ENCODE assay signal across 8 cellular contexts in the genomic region with DNA sequence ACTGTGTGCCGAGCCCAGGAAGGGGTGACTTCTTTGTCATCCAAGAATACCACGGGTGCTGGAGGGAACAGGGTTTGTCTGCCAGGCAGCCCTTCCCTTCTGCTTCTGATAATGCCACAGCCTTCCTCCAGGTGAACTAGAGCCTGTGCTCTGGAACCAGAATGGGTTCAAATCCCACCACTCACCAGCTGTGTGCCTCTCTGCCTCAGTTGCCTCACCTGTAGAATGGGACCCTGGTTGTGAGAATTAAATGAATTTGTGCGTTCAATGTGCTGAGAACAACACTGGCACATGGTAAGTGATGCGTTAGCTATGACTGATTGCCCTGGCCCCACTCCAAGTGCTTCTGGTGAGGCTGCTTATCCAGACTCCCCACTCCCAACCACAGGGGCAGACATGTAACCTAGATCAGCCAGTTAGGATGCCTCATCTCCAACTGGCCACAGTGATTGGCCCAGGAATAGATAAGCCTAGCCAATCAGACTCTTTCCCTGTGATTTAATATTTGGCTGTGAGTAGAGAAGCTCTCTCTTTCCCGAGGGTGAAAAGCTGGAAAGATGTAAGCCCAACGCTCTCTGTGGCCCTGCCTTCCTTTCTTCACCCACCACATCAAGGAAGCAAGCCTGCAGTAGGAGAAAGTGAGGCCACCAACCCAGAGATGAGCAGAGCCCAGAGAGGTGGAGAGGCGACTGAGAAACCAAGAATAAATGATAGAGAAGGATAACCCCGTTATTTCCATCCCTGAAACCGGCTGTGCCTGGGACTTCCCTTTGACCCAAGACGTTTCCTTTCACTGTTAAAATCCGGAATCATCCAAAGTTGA. TPM values are rescaled to one million over a fixed set of nuclear protein-coding genes. Genes with fewer than 3 reads are reported as not detected.
A peak's percentile ranks its signal among the peaks of the same experiment; 100 is the strongest.
DNase-seq lines count a peak whose midpoint lies in the region; ATAC-seq, FAIRE-seq and TF ChIP-seq lines count a peak whose summit lies in the region.

No MANE protein-coding gene starts in this region.

- H3K4me1 ChIP-seq in PC-3 (ENCODE audit: insufficient read depth, low read length): peaks cover 7% of the 10 kb centered on the region; the same call in 1 of the 2 replicates

- H3K9ac ChIP-seq in PC-3 (ENCODE audit: low read length): no peak overlapping the region

- FAIRE-seq in GM19239 (lab: Jason Lieb, UNC): peak; percentile 39

- DNase-seq in AG08396 (ENCODE audit: low spot score) (peak; percentile 68), GM19239 (ENCODE audit: insufficient read length, low spot score) (no peak), PC-3 (peak; percentile 85), fibroblast of mammary gland (ENCODE audit: low read depth) (peak; percentile 90), GM20000 (ENCODE audit: low spot score) (no peak), GM13977 (ENCODE audit: low spot score) (no peak)

- 0 out of 2 replicates have a peak, but pooled peaks cover 4% of the 10 kb centered on the region for H3K27me3 ChIP-seq in PC-3 (ENCODE audit: low read length)

- ATAC-seq in PC-3: peak; percentile 45
- ATAC-seq in GM18867 (IDR thresholded peaks at IDR 0.05; ENCODE audit: unreplicated experiment): no peak
- ATAC-seq in HG03095 (IDR thresholded peaks at IDR 0.05; ENCODE audit: unreplicated experiment): no peak

- no peaks in the 10 kb centered on the region for H3K9me2 ChIP-seq in PC-3 (replicated peaks; ENCODE audit: low read length)

- H3K27ac ChIP-seq in PC-3 (ENCODE audit: low read length): no peak overlapping the region

- no peaks in the 10 kb centered on the region for H3F3A ChIP-seq in PC-3 (ENCODE audit: low read length, unreplicated experiment)

- H3K36me3 ChIP-seq in PC-3 (ENCODE audit: low read depth, low read length): no peaks in the 10 kb centered on the region

- TF ChIP-seq CTCF in PC-3 (conservative IDR thresholded peaks at IDR 0.05; ENCODE audit: low read depth, low read length): no peak
- no peak for TF ChIP-seq CTCF in fibroblast of mammary gland (conservative IDR thresholded peaks at IDR 0.05; ENCODE audit: control insufficient read depth, insufficient read depth, low read depth, low read length)
- TF ChIP-seq CTCF in GM20000 (IDR thresholded peaks at IDR 0.05; ENCODE audit: extremely low read depth, missing control alignments): no peak
- TF ChIP-seq CTCF in GM13977 (IDR thresholded peaks at IDR 0.05; ENCODE audit: extremely low read depth, insufficient read depth, missing control alignments): no peak

- CTCF ChIA-PET in PC-3 (lab: Charles Lee): interaction anchor here (2.4 kb wide), 1 partner anchor 59 kb away, joined by 67 read pairs; no protein-coding TSS in a partner anchor

- peak overlapping the region; percentile 29; the same call in 1 of the 2 replicates for H3K4me2 ChIP-seq in PC-3 (ENCODE audit: low read length)

- intact Hi-C loops in PC-3 (cut with micrococcal nuclease): no loop called here

- no peaks in the 10 kb centered on the region for H4K20me1 ChIP-seq in PC-3 (ENCODE audit: low read length)

- H3K79me2 ChIP-seq in PC-3 (ENCODE audit: low read length): no peaks in the 10 kb centered on the region

- H3K9me3 ChIP-seq in PC-3 (ENCODE audit: low read length): no peaks in the 10 kb centered on the region

- POLR2A ChIA-PET in PC-3 (lab: Charles Lee; ENCODE audit: unreplicated experiment): no interaction called here

- no peak overlapping the region for H3K4me3 ChIP-seq in PC-3 (ENCODE audit: low read length)
- H3K4me3 ChIP-seq in fibroblast of mammary gland (ENCODE audit: control insufficient read depth, low read depth, low read length): no peak overlapping the region

- in situ Hi-C loops in GM13977 (cut with MboI; ENCODE audit: low pct_unique_long_range_greater_than_20kb, low sequenced_read_pairs, unreplicated experiment): loop anchor here (5.0 kb wide), 1 partner anchor 36 kb away; no protein-coding TSS in a partner anchor

- BruUV-seq in PC-3 (replicated peaks; lab: Mats Ljungman, UMichigan): no TSS peak

- H2AFZ ChIP-seq in PC-3 (ENCODE audit: low read length): no peak overlapping the region

RNA-seq across cellular contexts. Expression of a gene that starts 20.8 kb away (rescaled TPM):
- total RNA-seq in PC-3 (2014; rRNA removed): not detected in 2 replicates

RNA-seq across cellular contexts. Expression of a gene that starts 55.0 kb away (rescaled TPM):
- total RNA-seq in PC-3 (2014; rRNA removed): 0.63 TPM in 1 of 2 replicates, not detected in the other

Comparison
In these comparisons a context has a peak if more than half of its experiments do, and no peak if none do; other contexts are left out.
1. DNase-seq: peak in AG08396 (single experiment), PC-3 (single experiment) and fibroblast of mammary gland (single experiment); none in GM19239 (single experiment), GM20000 (single experiment) and GM13977 (single experiment).